In genomic region chr13:107843281-107843680, GRCh38 we compare ENCODE assay signal across 30 cellular contexts.
"Had no signal": no experiment of that assay in that cellular context is flagged by ENCODE, and none has a peak within 500 bp of the region (broad histone marks: within the 10 kb centered on the region; RNA-seq: fewer than 3 reads in every experiment).

No MANE protein-coding gene starts in this region.

- H3K4me1 Mint-ChIP-seq: naive B cell; stimulated activated naive CD8-positive, alpha-beta T cell treated with anti-CD3 and anti-CD28 coated beads, Interleukin-15, amount 100 ng/mL, for 72 hours had no signal

- H3K36me3 ChIP-seq: colonic mucosa, gastrocnemius medialis, heart left ventricle, lower lobe of right lung, neutrophil, pancreas, right lobe of liver, suprapubic skin, transverse colon, upper lobe of right lung, uterus had no signal

- H3K27me3 ChIP-seq: colonic mucosa, gastrocnemius medialis, heart left ventricle, neutrophil, right lobe of liver, suprapubic skin, transverse colon, upper lobe of right lung had no signal

- H3K27me3 Mint-ChIP-seq: dendritic cell treated with granulocyte-macrophage colony-stimulating factor and Interleukin-4, amounts not matched to agents 40 ng/mL and 50 ng/mL, for 4 days; naive B cell; natural killer cell treated with Interleukin-12 subunit alpha and Interleukin-12 subunit beta and Interleukin-15 and Interleukin-18, amount 100 ng/mL, for 72 hours; progenitor cell of endocrine pancreas; stimulated activated naive CD8-positive, alpha-beta T cell treated with anti-CD3 and anti-CD28 coated beads, Interleukin-15, amount 100 ng/mL, for 72 hours had no signal

- H3K4me3 Mint-ChIP-seq: dendritic cell treated with granulocyte-macrophage colony-stimulating factor and Interleukin-4, amounts not matched to agents 40 ng/mL and 50 ng/mL, for 4 days; endodermal cell; mesothelial cell of epicardium; natural killer cell treated with Interleukin-12 subunit alpha and Interleukin-12 subunit beta and Interleukin-15 and Interleukin-18, amount 100 ng/mL, for 72 hours; neural crest cell; stimulated activated naive CD8-positive, alpha-beta T cell treated with anti-CD3 and anti-CD28 coated beads, Interleukin-15, amount 100 ng/mL, for 72 hours had no signal

- H3K9me3 ChIP-seq: colonic mucosa, gastrocnemius medialis, heart left ventricle, lower lobe of right lung, mucosa of descending colon, neutrophil, pancreas, right lobe of liver, suprapubic skin, transverse colon, upper lobe of right lung, uterus had no signal

- H3K9me3 Mint-ChIP-seq: dendritic cell treated with granulocyte-macrophage colony-stimulating factor and Interleukin-4, amounts not matched to agents 40 ng/mL and 50 ng/mL, for 4 days; endodermal cell; mesothelial cell of epicardium; naive B cell; neural crest cell; stimulated activated naive CD8-positive, alpha-beta T cell treated with anti-CD3 and anti-CD28 coated beads, Interleukin-15, amount 100 ng/mL, for 72 hours had no signal

- H3K4me3 ChIP-seq: colonic mucosa, gastrocnemius medialis, heart left ventricle, lower lobe of right lung, mucosa of descending colon, pancreas, right lobe of liver, suprapubic skin, transverse colon, upper lobe of right lung, uterus had no signal

- DNase-seq: colonic mucosa; effector CD8-positive, alpha-beta T cell; endodermal cell; foreskin fibroblast; gastrocnemius medialis; heart left ventricle; hippocampal formation; left ventricle myocardium superior; lower lobe of right lung; mucosa of descending colon; naive B cell; pancreas; right lobe of liver; small intestine; stimulated activated CD4-positive, alpha-beta T cell treated with anti-CD3 and anti-CD28 coated beads, Interleukin-15, amount 100 ng/mL, for 24 hours; stimulated activated CD4-positive, alpha-beta T cell treated with anti-CD3 and anti-CD28 coated beads, Interleukin-4, amount 100 ng/mL, for 1 hour; stimulated activated CD8-positive, alpha-beta memory T cell treated with anti-CD3 and anti-CD28 coated beads, Interleukin-4, amount 100 ng/mL, for 48 hours; stimulated activated naive CD4-positive, alpha-beta T cell; stimulated activated naive CD8-positive, alpha-beta T cell treated with anti-CD3 and anti-CD28 coated beads, Interleukin-15, amount 100 ng/mL, for 72 hours; transverse colon; upper lobe of right lung; uterus had no signal

- H3K36me3 Mint-ChIP-seq: mesothelial cell of epicardium; naive B cell; natural killer cell treated with Interleukin-12 subunit alpha and Interleukin-12 subunit beta and Interleukin-15 and Interleukin-18, amount 100 ng/mL, for 72 hours had no signal

- H3K27ac ChIP-seq: colonic mucosa, epithelial cell of prostate, gastrocnemius medialis, heart left ventricle, lower lobe of right lung, neutrophil, pancreas, right lobe of liver, suprapubic skin, transverse colon, upper lobe of right lung, uterus had no signal

- H3K4me1 ChIP-seq: colonic mucosa, gastrocnemius medialis, heart left ventricle, lower lobe of right lung, pancreas, right lobe of liver, suprapubic skin, transverse colon, upper lobe of right lung, uterus had no signal

- H3K27ac Mint-ChIP-seq: dendritic cell treated with granulocyte-macrophage colony-stimulating factor and Interleukin-4, amounts not matched to agents 40 ng/mL and 50 ng/mL, for 4 days; endodermal cell; mesothelial cell of epicardium; naive B cell; natural killer cell treated with Interleukin-12 subunit alpha and Interleukin-12 subunit beta and Interleukin-15 and Interleukin-18, amount 100 ng/mL, for 72 hours; progenitor cell of endocrine pancreas; stimulated activated naive CD8-positive, alpha-beta T cell treated with anti-CD3 and anti-CD28 coated beads, Interleukin-15, amount 100 ng/mL, for 72 hours had no signal
